In genomic region chr3:72996121-72996472, GRCh38 we compare ENCODE assay signal across 8 cellular contexts. TPM values are rescaled to one million over a fixed set of nuclear protein-coding genes. Genes with fewer than 3 reads are reported as not detected.
DNase-seq lines count a peak whose midpoint lies in the region; ATAC-seq and TF ChIP-seq lines count a peak whose summit lies in the region.

No MANE protein-coding gene starts in this region.

- no peak overlapping the region for H3K23ac ChIP-seq in mesenchymal stem cell (ENCODE audit: low read length in 2 of 2)

- H3K27me3 ChIP-seq in breast epithelium (no peaks in the 10 kb centered on the region), mesenchymal stem cell (ENCODE audit: control insufficient read depth in 1 of 2, insufficient read depth in 1 of 2, low read length in 2 of 2) (no peaks in the 10 kb centered on the region), upper lobe of right lung (no peaks in the 10 kb centered on the region)

- H3K27ac ChIP-seq in breast epithelium (peak overlapping the region; percentile 94 to 98), mesenchymal stem cell (ENCODE audit: low read length, poor library complexity, severe bottlenecking) (peak overlapping the region; percentile 84), upper lobe of right lung (peak overlapping the region; percentile 94)

- TF ChIP-seq CTCF in breast epithelium (IDR thresholded peaks at IDR 0.05) (no peak), upper lobe of right lung (IDR thresholded peaks at IDR 0.05) (no peak)

- H3K4me3 ChIP-seq in breast epithelium (peak overlapping the region; percentile 69 to 90 (median 79)), mesenchymal stem cell (ENCODE audit: insufficient read depth in 1 of 2, low read depth in 1 of 2, low read length in 2 of 2) (peak overlapping the region; percentile 80 to 88), upper lobe of right lung (peak overlapping the region; percentile 88)

- peak overlapping the region; percentile 66 for H2AFZ ChIP-seq in mesenchymal stem cell (ENCODE audit: low read depth, low read length)

- no peak overlapping the region for H2AK5ac ChIP-seq in mesenchymal stem cell (ENCODE audit: low read length, severe bottlenecking)

- peak overlapping the region; percentile 97 for H3K9ac ChIP-seq in mesenchymal stem cell (ENCODE audit: low read length)

- TF ChIP-seq POLR2A in breast epithelium (IDR thresholded peaks at IDR 0.05), result no peak

- WGBS in mesenchymal stem cell, result 90% methylated on average over 19 of the region's 20 CpGs

- H2BK5ac ChIP-seq in mesenchymal stem cell (ENCODE audit: low read depth, low read length, poor library complexity, severe bottlenecking), result no peak overlapping the region

- no peak overlapping the region for H2BK12ac ChIP-seq in mesenchymal stem cell (ENCODE audit: low read length in 2 of 2)

- H3K79me1 ChIP-seq in mesenchymal stem cell (replicated peaks; ENCODE audit: low read length, poor library complexity, severe bottlenecking), result no peaks in the 10 kb centered on the region

- no peaks in the 10 kb centered on the region for H3K36me3 ChIP-seq in breast epithelium
- peaks cover under 1 to 27% of the 10 kb centered on the region in 2 experiments for H3K36me3 ChIP-seq in mesenchymal stem cell (ENCODE audit: control insufficient read depth in 1 of 2, insufficient read depth in 2 of 2, low read depth in 1 of 2, low read length in 2 of 2)
- peaks cover 15% of the 10 kb centered on the region for H3K36me3 ChIP-seq in upper lobe of right lung

- H3K9me3 ChIP-seq in breast epithelium (no peaks in the 10 kb centered on the region), mesenchymal stem cell (ENCODE audit: control insufficient read depth, low read length) (no peaks in the 10 kb centered on the region), upper lobe of right lung (no peaks in the 10 kb centered on the region)

- no peak overlapping the region for H2BK15ac ChIP-seq in mesenchymal stem cell (ENCODE audit: low read depth, poor library complexity, severe bottlenecking)

- H3K18ac ChIP-seq in mesenchymal stem cell (ENCODE audit: low read depth in 1 of 2, low read length in 2 of 2), result peak overlapping the region; percentile 56 to 81

- peak; percentile 24 for DNase-seq in activated T-cell treated with anti-CD3 and anti-CD28 coated beads, Interleukin-2, amount 50 U/mL, for 1 hour
- DNase-seq in activated T-cell treated with anti-CD3 and anti-CD28 coated beads for 4 hours (no peak), breast epithelium (ENCODE audit: low spot score in 2 of 2) (no peak), mesenchymal stem cell (no peak), upper lobe of right lung (peak; percentile 67), NCI-H774 (lab: John Stamatoyannopoulos, UW) (no peak)

- peak overlapping the region in 1 of 2 experiments; percentile 19 for H3K14ac ChIP-seq in mesenchymal stem cell (ENCODE audit: low read length in 2 of 2)

- peak overlapping the region; percentile 48 for H4K91ac ChIP-seq in mesenchymal stem cell (ENCODE audit: low read length)

- H3K4ac ChIP-seq in mesenchymal stem cell (ENCODE audit: low read depth in 1 of 2, low read length in 2 of 2), result peak overlapping the region; percentile 72 to 87

- H3K4me1 ChIP-seq in breast epithelium (no peaks in the 10 kb centered on the region), mesenchymal stem cell (ENCODE audit: control insufficient read depth, insufficient read depth, low read depth, low read length) (peaks cover 6% of the 10 kb centered on the region), upper lobe of right lung (peaks cover 32% of the 10 kb centered on the region)

- intact Hi-C loops in breast epithelium (cut with DNase I; ENCODE audit: low total_unique reads) (no loop called here), upper lobe of right lung (cut with DNase I) (no loop called here)

- no peak for ATAC-seq in upper lobe of right lung
- ATAC-seq in activated CD4-positive, CD25-positive, alpha-beta regulatory T cell treated with anti-CD3 and anti-CD28 coated beads, Interleukin-2, amount 50 U/mL, for 24 hours, result no peak
- no peak for ATAC-seq in HG03520 (IDR thresholded peaks at IDR 0.05; ENCODE audit: unreplicated experiment)

- H2BK120ac ChIP-seq in mesenchymal stem cell (ENCODE audit: low read depth, low read length), result peak overlapping the region; percentile 42

- peak overlapping the region; percentile 100 for H4K8ac ChIP-seq in mesenchymal stem cell (ENCODE audit: low read length)

- peak overlapping the region; percentile 63 for H3K4me2 ChIP-seq in mesenchymal stem cell (ENCODE audit: low read length, poor library complexity, severe bottlenecking)

RNA-seq across cellular contexts. Expression of gene PPP4R2, which starts 0.5 kb away (rescaled TPM):
- total RNA-seq in breast epithelium (10 to 100 TPM; 34.6 to 71.4 (median 49.2) TPM), upper lobe of right lung (65.7 TPM)
- polyA plus RNA-seq in mesenchymal stem cell (2013, experiment 1 of 2), result 25.2 TPM
- 26.0 TPM for polyA plus RNA-seq in mesenchymal stem cell (2013, experiment 2 of 2)

Comparison
In these comparisons a context has a peak if more than half of its experiments do, and no peak if none do; other contexts are left out.
1. DNase-seq: peak in activated T-cell treated with anti-CD3 and anti-CD28 coated beads, Interleukin-2, amount 50 U/mL, for 1 hour (single experiment) and upper lobe of right lung (single experiment); none in activated T-cell treated with anti-CD3 and anti-CD28 coated beads for 4 hours (single experiment), breast epithelium (0 of 2), mesenchymal stem cell (single experiment) and NCI-H774 (single experiment).
2. Peak in every context shown above with its lines, with median percentiles within 50 percentile points of each other: H3K27ac ChIP-seq and H3K4me3 ChIP-seq.